Comparison of ENCODE assay signal across 9 cellular contexts in the genomic region with DNA sequence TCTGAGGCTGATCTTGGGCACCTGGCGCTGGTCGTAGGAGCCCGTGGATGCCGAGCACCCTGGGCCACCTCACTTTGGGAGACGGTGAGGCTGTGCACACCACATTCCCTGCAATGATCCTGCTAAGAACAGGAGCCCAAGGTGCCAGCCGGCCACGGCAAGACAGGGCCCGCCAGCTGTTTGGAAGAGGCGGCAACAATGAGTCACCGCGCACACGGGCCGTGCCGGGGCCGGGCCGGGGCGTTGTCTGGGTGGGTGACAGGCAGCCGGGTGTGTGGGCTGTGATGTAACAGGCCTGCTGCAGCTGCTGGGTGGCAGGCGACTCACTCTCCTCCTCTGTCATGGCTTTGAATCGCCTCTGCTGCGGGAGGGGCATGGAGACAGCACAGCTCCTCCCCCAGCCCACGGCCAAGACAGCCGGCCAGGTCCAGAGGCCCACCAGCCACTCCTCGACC. TPM values are rescaled to one million over a fixed set of nuclear protein-coding genes. Genes with fewer than 3 reads are reported as not detected.
DNase-seq lines count a peak whose midpoint lies in the region; ATAC-seq, FAIRE-seq and TF ChIP-seq lines count a peak whose summit lies in the region.
"Had no signal": no experiment of that assay in that cellular context is flagged by ENCODE, and none has a peak within 500 bp of the region (broad histone marks: within the 10 kb centered on the region; RNA-seq: fewer than 3 reads in every experiment).

No MANE protein-coding gene starts in this region.

- ATAC-seq in activated CD8-positive, alpha-beta memory T cell treated with anti-CD3 and anti-CD28 coated beads, Interleukin-2, amount 10 ng/mL, durations not matched to agents 7 days and 5 days, result peak; percentile 44
- ATAC-seq in sciatic nerve (no peak), HG03159 (IDR thresholded peaks at IDR 0.05; ENCODE audit: unreplicated experiment) (no peak)

- no peaks in the 10 kb centered on the region for H3K36me3 Mint-ChIP-seq in activated CD8-positive, alpha-beta memory T cell treated with anti-CD3 and anti-CD28 coated beads, Interleukin-2, amount 10 ng/mL, durations not matched to agents 7 days and 5 days

- DNase-seq in EL (peak; percentile 88), NCI-H226 (peak; percentile 74), fibroblast of pulmonary artery (ENCODE audit: low read depth) (peak; percentile 62), sciatic nerve (ENCODE audit: low spot score) (peak; percentile 42), pons (ENCODE audit: low spot score) (no peak), GM12892 (ENCODE audit: insufficient read length) (no peak)
- DNase-seq in activated CD8-positive, alpha-beta memory T cell treated with anti-CD3 and anti-CD28 coated beads, Interleukin-2, amount 10 ng/mL, durations not matched to agents 7 days and 5 days, result peak; percentile 63

- H3K4me3 ChIP-seq in fibroblast of pulmonary artery (replicated peaks; ENCODE audit: low read depth, low read length), result no peak overlapping the region

- CTCF ChIA-PET in activated CD8-positive, alpha-beta memory T cell treated with anti-CD3 and anti-CD28 coated beads, Interleukin-2, amount 10 ng/mL, durations not matched to agents 7 days and 5 days (lab: Charles Lee), result no interaction called here

- H3K27me3 Mint-ChIP-seq in activated CD8-positive, alpha-beta memory T cell treated with anti-CD3 and anti-CD28 coated beads, Interleukin-2, amount 10 ng/mL, durations not matched to agents 7 days and 5 days, result peaks cover 33% of the 10 kb centered on the region

- intact Hi-C loops in sciatic nerve (cut with DNase I), result no loop called here

- H3K4me1 Mint-ChIP-seq in activated CD8-positive, alpha-beta memory T cell treated with anti-CD3 and anti-CD28 coated beads, Interleukin-2, amount 10 ng/mL, durations not matched to agents 7 days and 5 days, result peaks cover 23% of the 10 kb centered on the region

- no peak overlapping the region for H3K27ac Mint-ChIP-seq in activated CD8-positive, alpha-beta memory T cell treated with anti-CD3 and anti-CD28 coated beads, Interleukin-2, amount 10 ng/mL, durations not matched to agents 7 days and 5 days

- no peak for TF ChIP-seq CTCF in fibroblast of pulmonary artery (IDR thresholded peaks at IDR 0.05; ENCODE audit: low read length, missing control alignments)

- H3K4me3 Mint-ChIP-seq in activated CD8-positive, alpha-beta memory T cell treated with anti-CD3 and anti-CD28 coated beads, Interleukin-2, amount 10 ng/mL, durations not matched to agents 7 days and 5 days, result no peak overlapping the region
- H3K4me3 Mint-ChIP-seq: neural crest cell had no signal

- H3K9me3 Mint-ChIP-seq in activated CD8-positive, alpha-beta memory T cell treated with anti-CD3 and anti-CD28 coated beads, Interleukin-2, amount 10 ng/mL, durations not matched to agents 7 days and 5 days (ENCODE audit: low read depth), result no peaks in the 10 kb centered on the region
- H3K9me3 Mint-ChIP-seq: neural crest cell had no signal

- FAIRE-seq in GM12892 (lab: Jason Lieb, UNC), result no peak

- TF ChIP-seq POLR2A in GM12892 (IDR thresholded peaks at IDR 0.05; ENCODE audit: low read depth, low read length), result no peak

RNA-seq across cellular contexts. Expression of gene ODC1, which starts 49.7 kb away (rescaled TPM):
- total RNA-seq in activated CD8-positive, alpha-beta memory T cell treated with anti-CD3 and anti-CD28 coated beads, Interleukin-2, amount 10 ng/mL, durations not matched to agents 7 days and 5 days, result 10 to 100 TPM; 64.8 to 80.3 TPM
- total RNA-seq in sciatic nerve, result 33.1 TPM
- polyA plus RNA-seq in GM12892 (2012; ENCODE audit: missing spikeins), result 220 TPM

Comparison
In these comparisons a context has a peak if more than half of its experiments do, and no peak if none do; other contexts are left out.
1. DNase-seq: peak in EL (single experiment), NCI-H226 (single experiment), activated CD8-positive, alpha-beta memory T cell treated with anti-CD3 and anti-CD28 coated beads, Interleukin-2, amount 10 ng/mL, durations not matched to agents 7 days and 5 days (single experiment), fibroblast of pulmonary artery (single experiment) and sciatic nerve (single experiment); none in pons (single experiment) and GM12892 (single experiment).